In the genomic region with DNA sequence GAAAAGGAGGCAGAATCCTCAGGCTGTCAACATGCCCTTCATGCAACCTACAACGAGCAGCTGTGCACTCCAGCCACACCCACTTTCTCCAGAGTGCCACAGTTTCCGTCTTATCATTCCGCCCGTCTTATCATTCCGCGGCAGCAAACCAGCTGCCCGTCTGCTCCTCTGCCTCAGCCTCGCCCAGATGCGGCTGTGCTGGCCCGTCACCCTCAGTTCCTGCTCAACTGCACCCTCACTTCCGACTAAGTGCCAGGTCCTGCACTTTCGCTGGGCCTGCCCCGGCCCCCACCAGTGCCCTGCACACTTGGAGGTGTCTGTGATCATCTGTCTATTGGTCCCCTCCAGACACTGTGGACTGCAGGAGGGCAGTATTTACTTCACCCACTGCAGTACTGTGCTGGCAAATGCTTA, we compare ENCODE assay signal across 7 cellular contexts. TPM values are rescaled to one million over a fixed set of nuclear protein-coding genes. Genes with fewer than 3 reads are reported as not detected.
DNase-seq lines count a peak whose midpoint lies in the region; ATAC-seq and TF ChIP-seq lines count a peak whose summit lies in the region.

No MANE protein-coding gene starts in this region.

- TF ChIP-seq POLR2A in esophagus muscularis mucosa (IDR thresholded peaks at IDR 0.05; ENCODE audit: low read depth), result no peak
- no peak for TF ChIP-seq POLR2A in GM18505 (IDR thresholded peaks at IDR 0.05; ENCODE audit: borderline replicate concordance, extremely low read depth, insufficient read depth, insufficient read length)

- H3K27me3 ChIP-seq in esophagus muscularis mucosa (no peaks in the 10 kb centered on the region), skeletal muscle satellite cell (ENCODE audit: control insufficient read depth, insufficient read depth, low read length) (no peaks in the 10 kb centered on the region)

- H3K36me3 ChIP-seq in esophagus muscularis mucosa (peaks cover 0 to 5% (median 0%) of the 10 kb centered on the region in 4 donors), skeletal muscle satellite cell (ENCODE audit: insufficient read depth, low read length) (no peaks in the 10 kb centered on the region)

- H3K27me3 Mint-ChIP-seq in activated CD4-positive, alpha-beta T cell treated with anti-CD3 and anti-CD28 coated beads, Interleukin-2, amount 10 ng/mL, durations not matched to agents 7 days and 5 days, result no peaks in the 10 kb centered on the region

- POLR2A ChIA-PET in activated CD4-positive, alpha-beta T cell treated with anti-CD3 and anti-CD28 coated beads, Interleukin-2, amount 10 ng/mL, durations not matched to agents 7 days and 5 days (lab: Charles Lee), result no interaction called here

- intact Hi-C loops in esophagus muscularis mucosa (cut with DNase I), result no loop called here

- H3K9me3 ChIP-seq in esophagus muscularis mucosa (no peaks in the 10 kb centered on the region), skeletal muscle satellite cell (replicated peaks; ENCODE audit: low read length) (no peaks in the 10 kb centered on the region)

- TF ChIP-seq CTCF in esophagus muscularis mucosa (IDR thresholded peaks at IDR 0.05), result no peak

- H3K4me1 ChIP-seq in esophagus muscularis mucosa, result peaks cover 22 to 74% (median 51%) of the 10 kb centered on the region in 4 donors
- peaks cover 13% of the 10 kb centered on the region for H3K4me1 ChIP-seq in skeletal muscle satellite cell (ENCODE audit: control insufficient read depth, insufficient read depth, low read length)

- peaks cover 28% of the 10 kb centered on the region for H3K4me1 Mint-ChIP-seq in activated CD4-positive, alpha-beta T cell treated with anti-CD3 and anti-CD28 coated beads, Interleukin-2, amount 10 ng/mL, durations not matched to agents 7 days and 5 days

- CTCF ChIA-PET in activated CD4-positive, alpha-beta T cell treated with anti-CD3 and anti-CD28 coated beads, Interleukin-2, amount 10 ng/mL, durations not matched to agents 7 days and 5 days (lab: Charles Lee), result interaction anchor here (0.6 kb wide), 1 partner anchor 1565 kb away, joined by 3 read pairs; no protein-coding TSS in a partner anchor

- peak overlapping the region in 2 of 4 donors; percentile 24 to 43 for H3K27ac ChIP-seq in esophagus muscularis mucosa (replicated peaks in 1 of 4)

- H3K27ac Mint-ChIP-seq in activated CD4-positive, alpha-beta T cell treated with anti-CD3 and anti-CD28 coated beads, Interleukin-2, amount 10 ng/mL, durations not matched to agents 7 days and 5 days, result peak overlapping the region; percentile 74

- H3K36me3 Mint-ChIP-seq in activated CD4-positive, alpha-beta T cell treated with anti-CD3 and anti-CD28 coated beads, Interleukin-2, amount 10 ng/mL, durations not matched to agents 7 days and 5 days (ENCODE audit: low read depth), result no peaks in the 10 kb centered on the region

- H3K4me2 ChIP-seq in skeletal muscle satellite cell (ENCODE audit: low read length), result peak overlapping the region; percentile 76

- H3K9me3 Mint-ChIP-seq in activated CD4-positive, alpha-beta T cell treated with anti-CD3 and anti-CD28 coated beads, Interleukin-2, amount 10 ng/mL, durations not matched to agents 7 days and 5 days, result no peaks in the 10 kb centered on the region

- no peak for ATAC-seq in GM18505 (IDR thresholded peaks at IDR 0.05; ENCODE audit: unreplicated experiment)

- WGBS in esophagus muscularis mucosa, result 21% methylated on average over 13 of the region's 13 CpGs

- DNase-seq in Kasumi-1 (lab: John Stamatoyannopoulos, UW) (peak; percentile 93 to 94), esophagus muscularis mucosa (ENCODE audit: extremely low spot score) (no peak), GM19238 (ENCODE audit: insufficient read length, low spot score) (no peak), KG1 (lab: John Stamatoyannopoulos, UW) (no peak)
- peak; percentile 64 for DNase-seq in activated CD4-positive, alpha-beta T cell treated with anti-CD3 and anti-CD28 coated beads, Interleukin-2, amount 10 ng/mL, durations not matched to agents 7 days and 5 days

- peak overlapping the region; percentile 37 for H3K4me3 Mint-ChIP-seq in activated CD4-positive, alpha-beta T cell treated with anti-CD3 and anti-CD28 coated beads, Interleukin-2, amount 10 ng/mL, durations not matched to agents 7 days and 5 days

- TF ChIP-seq EP300 in esophagus muscularis mucosa (IDR thresholded peaks at IDR 0.05), result no peak

- H3K4me3 ChIP-seq in esophagus muscularis mucosa (peak overlapping the region in 3 of 4 donors; percentile 8 to 33 (median 20)), skeletal muscle satellite cell (ENCODE audit: low read length) (peak overlapping the region; percentile 58)

- H3K9ac ChIP-seq in skeletal muscle satellite cell (ENCODE audit: low read depth, low read length), result no peak overlapping the region

RNA-seq across cellular contexts. Expression of a gene that starts 43.7 kb away (rescaled TPM):
- 10 to 100 TPM; 19.1 to 21.4 TPM for total RNA-seq in activated CD4-positive, alpha-beta T cell treated with anti-CD3 and anti-CD28 coated beads, Interleukin-2, amount 10 ng/mL, durations not matched to agents 7 days and 5 days
- 10 to 100 TPM; 35.1 to 91.8 (median 67.8) TPM for total RNA-seq in esophagus muscularis mucosa
- total RNA-seq in skeletal muscle satellite cell (2012; rRNA removed), result 22.3 and 25.1 TPM in 2 replicates

Comparison
In these comparisons a context has a peak if more than half of its experiments do, and no peak if none do; other contexts are left out.
1. DNase-seq: peak in Kasumi-1 (2 of 2) and activated CD4-positive, alpha-beta T cell treated with anti-CD3 and anti-CD28 coated beads, Interleukin-2, amount 10 ng/mL, durations not matched to agents 7 days and 5 days (single experiment); none in esophagus muscularis mucosa (single experiment), GM19238 (single experiment) and KG1 (single experiment).